ENCODE assay signal across 18 cellular contexts in genomic region chr4:165972747-165973146, GRCh38.
"Had no signal": no experiment of that assay in that cellular context is flagged by ENCODE, and none has a peak within 500 bp of the region (broad histone marks: within the 10 kb centered on the region; RNA-seq: fewer than 3 reads in every experiment).

No MANE protein-coding gene starts in this region.

- H3K4me1 ChIP-seq: body of pancreas, heart left ventricle, pancreas, sigmoid colon, thyroid gland had no signal

- H3K36me3 Mint-ChIP-seq: activated naive CD8-positive, alpha-beta T cell; naive thymus-derived CD8-positive, alpha-beta T cell had no signal

- H3K27me3 Mint-ChIP-seq: activated naive CD8-positive, alpha-beta T cell; naive thymus-derived CD8-positive, alpha-beta T cell had no signal

- H3K4me3 ChIP-seq: body of pancreas, dorsolateral prefrontal cortex, heart left ventricle, pancreas, sigmoid colon, thyroid gland had no signal

- H3K36me3 ChIP-seq: heart left ventricle, pancreas, sigmoid colon, thyroid gland, WERI-Rb-1 had no signal

- DNase-seq: activated CD4-positive, alpha-beta T cell treated with anti-CD3 and anti-CD28 coated beads for 1 hour; activated CD4-positive, alpha-beta T cell treated with anti-CD3 and anti-CD28 coated beads, Interleukin-2, amount 50 U/mL, for 4 hours; amniotic stem cell; body of pancreas; central memory CD4-positive, alpha-beta T cell; dorsolateral prefrontal cortex; heart left ventricle; naive thymus-derived CD8-positive, alpha-beta T cell; pancreas; sigmoid colon; stimulated activated CD8-positive, alpha-beta memory T cell treated with anti-CD3 and anti-CD28 coated beads, Interleukin-4, amount 100 ng/mL, for 48 hours; stimulated activated naive CD4-positive, alpha-beta T cell; T-helper 2 cell; thyroid gland; WERI-Rb-1 had no signal

- FAIRE-seq: colon, frontal cortex, pancreas had no signal

- H3K27me3 ChIP-seq: body of pancreas, heart left ventricle, pancreas, sigmoid colon, thyroid gland had no signal

- H3K27ac ChIP-seq: body of pancreas, heart left ventricle, pancreas, sigmoid colon, thyroid gland, WERI-Rb-1 had no signal

- H3K4me3 Mint-ChIP-seq: activated naive CD8-positive, alpha-beta T cell; naive thymus-derived CD8-positive, alpha-beta T cell had no signal

- H3K4me1 Mint-ChIP-seq: naive thymus-derived CD8-positive, alpha-beta T cell had no signal

- H3K27ac Mint-ChIP-seq: activated naive CD8-positive, alpha-beta T cell; naive thymus-derived CD8-positive, alpha-beta T cell had no signal

- ATAC-seq: body of pancreas; heart left ventricle; naive thymus-derived CD8-positive, alpha-beta T cell; pancreas had no signal

- H3K9me3 ChIP-seq: body of pancreas, heart left ventricle, pancreas, sigmoid colon, thyroid gland had no signal
